Comparison of ENCODE assay signal across 25 cellular contexts in the genomic region with DNA sequence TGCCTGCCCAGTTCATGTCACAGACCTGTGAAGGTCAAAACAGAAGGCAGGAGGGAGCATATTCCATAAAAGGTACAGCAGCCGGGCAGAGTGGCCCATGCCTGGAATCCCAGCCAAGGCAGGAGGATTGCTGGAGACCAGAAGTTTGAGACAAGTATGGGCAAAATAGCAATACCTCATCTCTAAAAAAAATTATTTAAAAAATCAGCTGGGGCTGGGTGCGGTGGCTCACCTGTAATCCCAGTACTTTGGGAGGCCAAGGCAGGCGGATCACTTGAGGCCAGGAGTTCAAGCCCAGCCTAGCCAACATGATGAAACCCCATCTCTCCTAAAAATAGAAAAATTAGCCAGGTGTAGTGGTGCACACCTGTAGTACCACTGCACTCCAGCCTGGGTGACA.
"Had no signal": no experiment of that assay in that cellular context is flagged by ENCODE, and none has a peak within 500 bp of the region (broad histone marks: within the 10 kb centered on the region; RNA-seq: fewer than 3 reads in every experiment).

No MANE protein-coding gene starts in this region.

- H3K4me2 ChIP-seq: KMS-11 had no signal

- H3K36me3 Mint-ChIP-seq: activated naive CD4-positive, alpha-beta T cell treated with anti-CD3 and anti-CD28 coated beads, Interleukin-2, amount 50 U/mL, for 24 hours; activated naive CD8-positive, alpha-beta T cell treated with anti-CD3 and anti-CD28 coated beads, Interleukin-2, amount 10 ng/mL, durations not matched to agents 7 days and 5 days had no signal

- H3K9ac ChIP-seq: KMS-11 had no signal

- H3K4me1 Mint-ChIP-seq: activated CD4-positive, alpha-beta T cell treated with anti-CD3 and anti-CD28 coated beads, Interleukin-2, amount 10 ng/mL, durations not matched to agents 24 days and 14 days; activated T-helper 17 cell treated with anti-CD3 and anti-CD28 coated beads, Interleukin-2, amount 50 U/mL, for 72 hours had no signal

- H3K27ac ChIP-seq: ascending aorta, cardiac muscle cell, KMS-11 had no signal

- H3K4me3 Mint-ChIP-seq: activated CD4-positive, alpha-beta T cell treated with anti-CD3 and anti-CD28 coated beads, Interleukin-2, amount 10 ng/mL, durations not matched to agents 24 days and 14 days; activated naive CD4-positive, alpha-beta T cell treated with anti-CD3 and anti-CD28 coated beads, Interleukin-2, amount 50 U/mL, for 24 hours; activated naive CD8-positive, alpha-beta T cell treated with anti-CD3 and anti-CD28 coated beads, Interleukin-2, amount 10 ng/mL, durations not matched to agents 7 days and 5 days; activated T-cell treated with anti-CD3 and anti-CD28 coated beads, Interleukin-2, amount 50 U/mL, for 72 hours; activated T-helper 17 cell treated with anti-CD3 and anti-CD28 coated beads, Interleukin-2, amount 50 U/mL, for 72 hours; T-helper 2 cell treated with Interferon-gamma antibody and Interleukin-4, amounts not matched to agents 5 μg/mL and 100 μg/mL, for 36 hours had no signal

- H3K9me3 ChIP-seq: ascending aorta, Peyer's patch had no signal

- H3K4me3 ChIP-seq: ascending aorta, cardiac muscle cell, Peyer's patch had no signal

- DNase-seq: activated CD4-positive, alpha-beta T cell treated with anti-CD3 and anti-CD28 coated beads, Interleukin-2, amount 10 ng/mL, durations not matched to agents 24 days and 14 days; activated CD4-positive, alpha-beta T cell treated with anti-CD3 and anti-CD28 coated beads, Interleukin-2, amount 50 U/mL, for 4 hours; activated gamma-delta T cell; activated naive CD4-positive, alpha-beta T cell treated with Interleukin-2 at 50 U/mL for 16 hours; activated naive CD8-positive, alpha-beta T cell treated with anti-CD3 and anti-CD28 coated beads, Interleukin-2, amount 10 ng/mL, durations not matched to agents 7 days and 5 days; activated T-cell treated with anti-CD3 and anti-CD28 coated beads, Interleukin-2, amount 50 U/mL, for 1 hour; activated T-cell treated with anti-CD3 and anti-CD28 coated beads, Interleukin-2, amount 50 U/mL, for 72 hours; amygdala; MM.1S; NCI-H1092; NCI-H1436 treated with DMSO at 0.1 percent for 48 hours; NCI-H1694 treated with DMSO at 0.1 percent for 48 hours; NCI-H2029; NCI-H345; NCI-H524 treated with DMSO at 0.1 percent for 48 hours; RPMI8226 had no signal

- H3K27ac Mint-ChIP-seq: activated CD4-positive, alpha-beta T cell treated with anti-CD3 and anti-CD28 coated beads, Interleukin-2, amount 10 ng/mL, durations not matched to agents 24 days and 14 days; activated naive CD4-positive, alpha-beta T cell treated with anti-CD3 and anti-CD28 coated beads, Interleukin-2, amount 50 U/mL, for 24 hours; activated naive CD8-positive, alpha-beta T cell treated with anti-CD3 and anti-CD28 coated beads, Interleukin-2, amount 10 ng/mL, durations not matched to agents 7 days and 5 days; activated T-cell treated with anti-CD3 and anti-CD28 coated beads, Interleukin-2, amount 50 U/mL, for 72 hours; activated T-helper 17 cell treated with anti-CD3 and anti-CD28 coated beads, Interleukin-2, amount 50 U/mL, for 72 hours; T-helper 2 cell treated with Interferon-gamma antibody and Interleukin-4, amounts not matched to agents 5 μg/mL and 100 μg/mL, for 36 hours had no signal

- H3K36me3 ChIP-seq: ascending aorta, cardiac muscle cell, Peyer's patch had no signal

- H3K27me3 Mint-ChIP-seq: activated naive CD4-positive, alpha-beta T cell treated with anti-CD3 and anti-CD28 coated beads, Interleukin-2, amount 50 U/mL, for 24 hours had no signal

- ATAC-seq: activated T-cell treated with anti-CD3 and anti-CD28 coated beads, Interleukin-2, amount 50 U/mL, for 72 hours; activated T-helper 17 cell treated with anti-CD3 and anti-CD28 coated beads, Interleukin-2, amount 50 U/mL, for 72 hours; Right ventricle myocardium inferior had no signal

- FAIRE-seq: TTC549 had no signal

- H3K9me3 Mint-ChIP-seq: activated CD4-positive, alpha-beta T cell treated with anti-CD3 and anti-CD28 coated beads, Interleukin-2, amount 10 ng/mL, durations not matched to agents 24 days and 14 days; activated naive CD4-positive, alpha-beta T cell treated with anti-CD3 and anti-CD28 coated beads, Interleukin-2, amount 50 U/mL, for 24 hours; activated naive CD8-positive, alpha-beta T cell treated with anti-CD3 and anti-CD28 coated beads, Interleukin-2, amount 10 ng/mL, durations not matched to agents 7 days and 5 days; activated T-cell treated with anti-CD3 and anti-CD28 coated beads, Interleukin-2, amount 50 U/mL, for 72 hours; activated T-helper 17 cell treated with anti-CD3 and anti-CD28 coated beads, Interleukin-2, amount 50 U/mL, for 72 hours; T-helper 2 cell treated with Interferon-gamma antibody and Interleukin-4, amounts not matched to agents 5 μg/mL and 100 μg/mL, for 36 hours had no signal

- H3K4me1 ChIP-seq: ascending aorta had no signal

- H3K27me3 ChIP-seq: ascending aorta, cardiac muscle cell, Peyer's patch had no signal
